2 cellular contexts compared by ENCODE assay signal in the genomic region with DNA sequence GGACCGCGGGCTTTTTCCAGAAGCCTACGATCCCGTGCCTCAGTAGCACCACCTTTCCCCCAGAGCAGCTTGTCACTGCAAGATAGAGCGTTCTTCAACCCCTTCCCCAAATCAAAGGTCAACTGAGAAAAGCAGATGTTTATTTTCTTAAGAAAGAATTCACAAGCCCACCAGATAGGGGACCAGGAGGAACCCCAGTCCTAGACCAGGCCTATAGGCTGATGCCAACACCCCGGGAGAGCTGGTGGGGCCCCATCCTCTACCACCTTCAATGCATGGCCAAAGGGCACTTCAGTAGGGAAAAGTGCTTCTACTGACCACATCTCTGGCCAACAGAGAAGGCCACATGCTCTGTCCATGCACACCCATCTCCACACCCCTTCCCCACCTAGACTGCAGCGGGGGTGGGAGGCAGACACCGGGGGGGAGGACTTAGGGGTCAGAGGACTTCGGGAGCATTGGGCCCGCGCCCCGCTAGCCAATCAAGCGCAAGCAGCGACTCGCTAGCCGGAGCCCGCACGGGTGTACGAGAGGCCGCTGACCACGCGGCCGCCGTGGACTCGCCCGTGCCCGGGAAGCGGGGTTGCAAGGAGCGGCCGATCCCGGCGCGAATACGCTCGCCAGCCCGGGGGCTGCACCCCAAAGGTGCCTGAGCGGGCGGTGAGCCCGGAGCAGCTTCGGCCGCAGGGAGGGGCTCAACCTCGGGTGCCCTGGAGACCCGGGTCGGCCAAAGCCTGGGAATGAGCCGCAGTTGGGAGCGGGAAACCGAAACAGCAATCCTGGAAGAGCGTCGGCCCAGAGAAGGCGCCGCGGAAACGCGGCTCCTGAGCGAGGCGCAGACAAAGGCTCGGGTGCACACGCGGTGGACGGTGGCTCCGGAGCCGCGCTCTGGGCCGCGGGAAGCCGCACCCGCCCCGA.
TF ChIP-seq lines count a peak whose summit lies in the region.

No MANE protein-coding gene starts in this region.

TF ChIP-seq in liver, 16 proteins besides CTCF, POLR2A, EP300 and RAD21:
- no peak for TF ChIP-seq YY1 (IDR thresholded peaks at IDR 0.05)
- TF ChIP-seq FOXA2 (IDR thresholded peaks at IDR 0.05), result no peak
- TF ChIP-seq, protein P1, sequence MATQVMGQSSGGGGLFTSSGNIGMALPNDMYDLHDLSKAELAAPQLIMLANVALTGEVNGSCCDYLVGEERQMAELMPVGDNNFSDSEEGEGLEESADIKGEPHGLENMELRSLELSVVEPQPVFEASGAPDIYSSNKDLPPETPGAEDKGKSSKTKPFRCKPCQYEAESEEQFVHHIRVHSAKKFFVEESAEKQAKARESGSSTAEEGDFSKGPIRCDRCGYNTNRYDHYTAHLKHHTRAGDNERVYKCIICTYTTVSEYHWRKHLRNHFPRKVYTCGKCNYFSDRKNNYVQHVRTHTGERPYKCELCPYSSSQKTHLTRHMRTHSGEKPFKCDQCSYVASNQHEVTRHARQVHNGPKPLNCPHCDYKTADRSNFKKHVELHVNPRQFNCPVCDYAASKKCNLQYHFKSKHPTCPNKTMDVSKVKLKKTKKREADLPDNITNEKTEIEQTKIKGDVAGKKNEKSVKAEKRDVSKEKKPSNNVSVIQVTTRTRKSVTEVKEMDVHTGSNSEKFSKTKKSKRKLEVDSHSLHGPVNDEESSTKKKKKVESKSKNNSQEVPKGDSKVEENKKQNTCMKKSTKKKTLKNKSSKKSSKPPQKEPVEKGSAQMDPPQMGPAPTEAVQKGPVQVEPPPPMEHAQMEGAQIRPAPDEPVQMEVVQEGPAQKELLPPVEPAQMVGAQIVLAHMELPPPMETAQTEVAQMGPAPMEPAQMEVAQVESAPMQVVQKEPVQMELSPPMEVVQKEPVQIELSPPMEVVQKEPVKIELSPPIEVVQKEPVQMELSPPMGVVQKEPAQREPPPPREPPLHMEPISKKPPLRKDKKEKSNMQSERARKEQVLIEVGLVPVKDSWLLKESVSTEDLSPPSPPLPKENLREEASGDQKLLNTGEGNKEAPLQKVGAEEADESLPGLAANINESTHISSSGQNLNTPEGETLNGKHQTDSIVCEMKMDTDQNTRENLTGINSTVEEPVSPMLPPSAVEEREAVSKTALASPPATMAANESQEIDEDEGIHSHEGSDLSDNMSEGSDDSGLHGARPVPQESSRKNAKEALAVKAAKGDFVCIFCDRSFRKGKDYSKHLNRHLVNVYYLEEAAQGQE (IDR thresholded peaks at IDR 0.05), result no peak
- no peak for TF ChIP-seq FOXA1 (IDR thresholded peaks at IDR 0.05)
- no peak for TF ChIP-seq GABPA (IDR thresholded peaks at IDR 0.05 in 1 of 2, conservative IDR thresholded peaks at IDR 0.05 in 1 of 2)
- TF ChIP-seq NR2F2 (IDR thresholded peaks at IDR 0.05), result no peak
- TF ChIP-seq ATF3 (IDR thresholded peaks at IDR 0.05), result no peak
- TF ChIP-seq, protein P2, sequence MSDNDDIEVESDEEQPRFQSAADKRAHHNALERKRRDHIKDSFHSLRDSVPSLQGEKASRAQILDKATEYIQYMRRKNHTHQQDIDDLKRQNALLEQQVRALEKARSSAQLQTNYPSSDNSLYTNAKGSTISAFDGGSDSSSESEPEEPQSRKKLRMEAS (IDR thresholded peaks at IDR 0.05), result no peak
- no peak for TF ChIP-seq ZBTB33 (IDR thresholded peaks at IDR 0.05)
- no peak for TF ChIP-seq EGR1 (IDR thresholded peaks at IDR 0.05; ENCODE audit: low read depth in 2 of 2)
- TF ChIP-seq RXRA (IDR thresholded peaks at IDR 0.05), result no peak
- no peak for TF ChIP-seq JUND (IDR thresholded peaks at IDR 0.05)
- no peak for TF ChIP-seq HNF4G (IDR thresholded peaks at IDR 0.05)
- TF ChIP-seq SP1 (IDR thresholded peaks at IDR 0.05), result no peak

TF ChIP-seq in HepG2, 621 proteins besides CTCF, POLR2A, EP300 and RAD21:
- TF ChIP-seq NFKBIZ (CRISPR knock-in tag; IDR thresholded peaks at IDR 0.05) (no peak), RFXAP (CRISPR knock-in tag; IDR thresholded peaks at IDR 0.05; ENCODE audit: borderline replicate concordance) (no peak), ASH2L (IDR thresholded peaks at IDR 0.05; ENCODE audit: insufficient read length, low read depth, low read length) (no peak), IRF1 (CRISPR knock-in tag; IDR thresholded peaks at IDR 0.05; ENCODE audit: low read depth) (no peak), TBX2 (CRISPR knock-in tag; IDR thresholded peaks at IDR 0.05; ENCODE audit: borderline replicate concordance) (no peak), SRSF1 (optimal IDR thresholded peaks at IDR 0.05; ENCODE audit: low read depth, low read length) (no peak), ARID3A (IDR thresholded peaks at IDR 0.05; ENCODE audit: low read depth, low read length) (no peak)
- TF ChIP-seq, protein P3, sequence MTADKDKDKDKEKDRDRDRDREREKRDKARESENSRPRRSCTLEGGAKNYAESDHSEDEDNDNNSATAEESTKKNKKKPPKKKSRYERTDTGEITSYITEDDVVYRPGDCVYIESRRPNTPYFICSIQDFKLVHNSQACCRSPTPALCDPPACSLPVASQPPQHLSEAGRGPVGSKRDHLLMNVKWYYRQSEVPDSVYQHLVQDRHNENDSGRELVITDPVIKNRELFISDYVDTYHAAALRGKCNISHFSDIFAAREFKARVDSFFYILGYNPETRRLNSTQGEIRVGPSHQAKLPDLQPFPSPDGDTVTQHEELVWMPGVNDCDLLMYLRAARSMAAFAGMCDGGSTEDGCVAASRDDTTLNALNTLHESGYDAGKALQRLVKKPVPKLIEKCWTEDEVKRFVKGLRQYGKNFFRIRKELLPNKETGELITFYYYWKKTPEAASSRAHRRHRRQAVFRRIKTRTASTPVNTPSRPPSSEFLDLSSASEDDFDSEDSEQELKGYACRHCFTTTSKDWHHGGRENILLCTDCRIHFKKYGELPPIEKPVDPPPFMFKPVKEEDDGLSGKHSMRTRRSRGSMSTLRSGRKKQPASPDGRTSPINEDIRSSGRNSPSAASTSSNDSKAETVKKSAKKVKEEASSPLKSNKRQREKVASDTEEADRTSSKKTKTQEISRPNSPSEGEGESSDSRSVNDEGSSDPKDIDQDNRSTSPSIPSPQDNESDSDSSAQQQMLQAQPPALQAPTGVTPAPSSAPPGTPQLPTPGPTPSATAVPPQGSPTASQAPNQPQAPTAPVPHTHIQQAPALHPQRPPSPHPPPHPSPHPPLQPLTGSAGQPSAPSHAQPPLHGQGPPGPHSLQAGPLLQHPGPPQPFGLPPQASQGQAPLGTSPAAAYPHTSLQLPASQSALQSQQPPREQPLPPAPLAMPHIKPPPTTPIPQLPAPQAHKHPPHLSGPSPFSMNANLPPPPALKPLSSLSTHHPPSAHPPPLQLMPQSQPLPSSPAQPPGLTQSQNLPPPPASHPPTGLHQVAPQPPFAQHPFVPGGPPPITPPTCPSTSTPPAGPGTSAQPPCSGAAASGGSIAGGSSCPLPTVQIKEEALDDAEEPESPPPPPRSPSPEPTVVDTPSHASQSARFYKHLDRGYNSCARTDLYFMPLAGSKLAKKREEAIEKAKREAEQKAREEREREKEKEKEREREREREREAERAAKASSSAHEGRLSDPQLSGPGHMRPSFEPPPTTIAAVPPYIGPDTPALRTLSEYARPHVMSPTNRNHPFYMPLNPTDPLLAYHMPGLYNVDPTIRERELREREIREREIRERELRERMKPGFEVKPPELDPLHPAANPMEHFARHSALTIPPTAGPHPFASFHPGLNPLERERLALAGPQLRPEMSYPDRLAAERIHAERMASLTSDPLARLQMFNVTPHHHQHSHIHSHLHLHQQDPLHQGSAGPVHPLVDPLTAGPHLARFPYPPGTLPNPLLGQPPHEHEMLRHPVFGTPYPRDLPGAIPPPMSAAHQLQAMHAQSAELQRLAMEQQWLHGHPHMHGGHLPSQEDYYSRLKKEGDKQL (CRISPR knock-in tag; IDR thresholded peaks at IDR 0.05; ENCODE audit: low read depth), result no peak
- TF ChIP-seq, protein P4, sequence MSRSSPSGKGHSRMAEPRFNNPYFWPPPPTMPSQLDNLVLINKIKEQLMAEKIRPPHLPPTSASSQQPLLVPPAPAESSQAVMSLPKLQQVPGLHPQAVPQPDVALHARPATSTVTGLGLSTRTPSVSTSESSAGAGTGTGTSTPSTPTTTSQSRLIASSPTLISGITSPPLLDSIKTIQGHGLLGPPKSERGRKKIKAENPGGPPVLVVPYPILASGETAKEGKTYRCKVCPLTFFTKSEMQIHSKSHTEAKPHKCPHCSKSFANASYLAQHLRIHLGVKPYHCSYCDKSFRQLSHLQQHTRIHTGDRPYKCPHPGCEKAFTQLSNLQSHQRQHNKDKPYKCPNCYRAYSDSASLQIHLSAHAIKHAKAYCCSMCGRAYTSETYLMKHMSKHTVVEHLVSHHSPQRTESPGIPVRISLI (CRISPR knock-in tag; IDR thresholded peaks at IDR 0.05; ENCODE audit: borderline replicate concordance), result no peak
